Comparison of ENCODE assay signal across 12 cellular contexts in genomic region chr3:23650371-23651140, GRCh38.
DNase-seq lines count a peak whose midpoint lies in the region; ATAC-seq and TF ChIP-seq lines count a peak whose summit lies in the region.
"Had no signal": no experiment of that assay in that cellular context is flagged by ENCODE, and none has a peak within 500 bp of the region (broad histone marks: within the 10 kb centered on the region; RNA-seq: fewer than 3 reads in every experiment).

No MANE protein-coding gene starts in this region.

- H3K27me3 Mint-ChIP-seq in MCF 10A (ENCODE audit: insufficient read depth, unreplicated experiment) = no peaks in the 10 kb centered on the region

- no peaks in the 10 kb centered on the region for H3K27me3 ChIP-seq in breast epithelium
- H3K27me3 ChIP-seq: gastroesophageal sphincter had no signal

- peaks cover 29% of the 10 kb centered on the region for H3K4me1 Mint-ChIP-seq in MCF 10A (ENCODE audit: insufficient read depth, unreplicated experiment)

- no peaks in the 10 kb centered on the region for H3K4me1 ChIP-seq in breast epithelium
- H3K4me1 ChIP-seq: gastroesophageal sphincter had no signal

- intact Hi-C loops in MCF 10A (cut with micrococcal nuclease) = loop anchor here (5.0 kb wide), 1 partner anchor 92 kb away; no protein-coding TSS in a partner anchor
- intact Hi-C loops in breast epithelium (cut with DNase I; ENCODE audit: low total_unique reads) = no loop called here

- H3K9me3 Mint-ChIP-seq in MCF 10A (ENCODE audit: unreplicated experiment) = no peaks in the 10 kb centered on the region

- no peak overlapping the region for H3K4me3 Mint-ChIP-seq in MCF 10A (ENCODE audit: unreplicated experiment)
- H3K4me3 Mint-ChIP-seq: activated naive CD4-positive, alpha-beta T cell treated with anti-CD3 and anti-CD28 coated beads, Interleukin-2, amount 10 ng/mL, durations not matched to agents 7 days and 5 days; WTC11 had no signal

- peaks cover 0 to 2% of the 10 kb centered on the region in 2 donors for H3K9me3 ChIP-seq in breast epithelium
- H3K9me3 ChIP-seq: gastroesophageal sphincter had no signal

- H3K27ac Mint-ChIP-seq in MCF 10A (ENCODE audit: low read depth, unreplicated experiment) = no peak overlapping the region
- H3K27ac Mint-ChIP-seq: activated naive CD4-positive, alpha-beta T cell treated with anti-CD3 and anti-CD28 coated beads, Interleukin-2, amount 10 ng/mL, durations not matched to agents 7 days and 5 days; WTC11 had no signal

- BruUV-seq in MCF 10A (replicated peaks; lab: Mats Ljungman, UMichigan) = no TSS peak

- no peak for ATAC-seq in GM18873 (IDR thresholded peaks at IDR 0.05; ENCODE audit: low FRiP score, unreplicated experiment)
- ATAC-seq: gastroesophageal sphincter, WTC11 had no signal

- no peak overlapping the region for H3K27ac ChIP-seq in breast epithelium
- H3K27ac ChIP-seq: gastroesophageal sphincter had no signal

- POLR2A ChIA-PET in MCF 10A (lab: Yijun Ruan, JAX) = interaction anchor here (1.8 kb wide), 1 partner anchor 9 kb away, joined by 5 read pairs; no protein-coding TSS in a partner anchor

- H3K36me3 ChIP-seq in breast epithelium = no peaks in the 10 kb centered on the region
- H3K36me3 ChIP-seq: gastroesophageal sphincter had no signal

- H3K36me3 Mint-ChIP-seq in MCF 10A (ENCODE audit: insufficient read depth, unreplicated experiment) = no peaks in the 10 kb centered on the region

- no peak for TF ChIP-seq POLR2A in breast epithelium (IDR thresholded peaks at IDR 0.05)

- TF ChIP-seq CTCF in MCF 10A (IDR thresholded peaks at IDR 0.05; ENCODE audit: unreplicated experiment) (no peak), breast epithelium (IDR thresholded peaks at IDR 0.05) (no peak), fibroblast of villous mesenchyme (IDR thresholded peaks at IDR 0.05; ENCODE audit: insufficient read depth, low read depth, low read length) (no peak)

- peak; percentile 68 for DNase-seq in MCF 10A (ENCODE audit: unreplicated experiment)
- DNase-seq in breast epithelium (ENCODE audit: low spot score in 2 of 2) = no peak
- DNase-seq in SKM-1 (lab: John Stamatoyannopoulos, UW; ENCODE audit: unreplicated experiment) = peak; percentile 30
- DNase-seq in fibroblast of villous mesenchyme (ENCODE audit: low read depth) = peak; percentile 92
- DNase-seq in NCI-H2227 (lab: John Stamatoyannopoulos, UW; ENCODE audit: unreplicated experiment) = no peak
- DNase-seq in islet precursor cell = no peak
- DNase-seq in LoVo (ENCODE audit: low spot score) = no peak
- DNase-seq: activated naive CD4-positive, alpha-beta T cell treated with anti-CD3 and anti-CD28 coated beads, Interleukin-2, amount 10 ng/mL, durations not matched to agents 7 days and 5 days; NCI-H2227 treated with DMSO at 0.1 percent for 48 hours had no signal

- CTCF ChIA-PET in MCF 10A (lab: Yijun Ruan, JAX) = interaction anchor here (1.1 kb wide), 1 partner anchor 8 kb away, joined by 3 read pairs; no protein-coding TSS in a partner anchor

- H3K4me3 ChIP-seq in breast epithelium = no peak overlapping the region
- H3K4me3 ChIP-seq in fibroblast of villous mesenchyme (ENCODE audit: low read depth, low read length) = no peak overlapping the region
- H3K4me3 ChIP-seq: gastroesophageal sphincter had no signal

Comparison
In these comparisons a context has a peak if more than half of its experiments do, and no peak if none do; other contexts are left out.
1. DNase-seq: peak in MCF 10A (single experiment), SKM-1 (single experiment) and fibroblast of villous mesenchyme (single experiment); none in breast epithelium (0 of 2), NCI-H2227 (single experiment), islet precursor cell (single experiment) and LoVo (single experiment).